In genomic region chr1:107529511-107530149, GRCh38 we compare ENCODE assay signal across 8 cellular contexts.
DNase-seq lines count a peak whose midpoint lies in the region; ATAC-seq and TF ChIP-seq lines count a peak whose summit lies in the region.

No MANE protein-coding gene starts in this region.

- H3K27ac ChIP-seq in MM.1S (ENCODE audit: low read length): no peak overlapping the region
- no peak overlapping the region for H3K27ac ChIP-seq in SJCRH30

- no peaks in the 10 kb centered on the region for H3K9me2 ChIP-seq in MM.1S (replicated peaks; ENCODE audit: insufficient read depth, low read length)

- no peak overlapping the region for H3K9ac ChIP-seq in MM.1S (ENCODE audit: low read length)

- no peak overlapping the region for H3K4me2 ChIP-seq in MM.1S (ENCODE audit: low read depth, low read length)

- TF ChIP-seq POLR2A in erythroblast (IDR thresholded peaks at IDR 0.05; ENCODE audit: low read length): no peak

- H3F3A ChIP-seq in MM.1S (ENCODE audit: insufficient read depth, low read length): no peaks in the 10 kb centered on the region

- H4K20me1 ChIP-seq in MM.1S (ENCODE audit: insufficient read depth, low read length): no peaks in the 10 kb centered on the region

- H3K4me1 ChIP-seq in MM.1S (ENCODE audit: low read length) (peaks cover 8% of the 10 kb centered on the region; the same call in 1 of the 2 replicates), SJCRH30 (no peaks in the 10 kb centered on the region)

- ATAC-seq in GM18499 (IDR thresholded peaks at IDR 0.05; ENCODE audit: insufficient read depth, unreplicated experiment): peak; percentile 98
- peak; percentile 93 for ATAC-seq in HG02623 (IDR thresholded peaks at IDR 0.05; ENCODE audit: unreplicated experiment)

- H3K4me1 Mint-ChIP-seq in neural crest cell: peaks cover 10% of the 10 kb centered on the region

- POLR2A ChIA-PET in BJ (lab: Charles Lee): no interaction called here

- no peaks in the 10 kb centered on the region for H3K79me2 ChIP-seq in MM.1S (ENCODE audit: low read length)

- H3K4me3 Mint-ChIP-seq in neural crest cell: no peak overlapping the region

- H3K4me3 ChIP-seq in BJ (ENCODE audit: low read depth, low read length): no peak overlapping the region
- no peak overlapping the region for H3K4me3 ChIP-seq in MM.1S (ENCODE audit: low read length)
- H3K4me3 ChIP-seq in SJCRH30: no peak overlapping the region

- H3K27ac Mint-ChIP-seq in neural crest cell (ENCODE audit: unreplicated experiment): no peak overlapping the region

- DNase-seq in BJ (ENCODE audit: low read depth) (no peak), MM.1S (peak; percentile 55), SJCRH30 (peak; percentile 22 to 70), erythroblast (lab: John Stamatoyannopoulos, UW) (peak; percentile 27 to 41), neural crest cell (ENCODE audit: low read depth, low spot score) (peak; percentile 2)
- DNase-seq in activated CD8-positive, alpha-beta memory T cell treated with anti-CD3 and anti-CD28 coated beads, Interleukin-2, amount 50 U/mL, for 4 hours: no peak

- H3K36me3 ChIP-seq in BJ (ENCODE audit: control insufficient read depth, insufficient read depth, low read length): no peaks in the 10 kb centered on the region
- no peaks in the 10 kb centered on the region for H3K36me3 ChIP-seq in MM.1S (replicated peaks; ENCODE audit: insufficient read depth, low read length)
- no peaks in the 10 kb centered on the region for H3K36me3 ChIP-seq in SJCRH30

- TF ChIP-seq CTCF in BJ (IDR thresholded peaks at IDR 0.05; ENCODE audit: insufficient read depth, low read depth, low read length): peak; percentile 81
- TF ChIP-seq CTCF in MM.1S (IDR thresholded peaks at IDR 0.05; ENCODE audit: low read length): peak; percentile 67
- TF ChIP-seq CTCF in neural crest cell (conservative IDR thresholded peaks at IDR 0.05): peak; percentile 86

- no peak overlapping the region for H2AFZ ChIP-seq in MM.1S (ENCODE audit: low read length)

- no peaks in the 10 kb centered on the region for H3K36me3 Mint-ChIP-seq in neural crest cell (ENCODE audit: low read depth)

- H3K27me3 ChIP-seq in BJ (ENCODE audit: control insufficient read depth, insufficient read depth, low read length) (no peaks in the 10 kb centered on the region), MM.1S (replicated peaks; ENCODE audit: insufficient read depth, low read length) (no peaks in the 10 kb centered on the region), SJCRH30 (no peaks in the 10 kb centered on the region)

- no peaks in the 10 kb centered on the region for H3K9me3 Mint-ChIP-seq in neural crest cell

- CTCF ChIA-PET in BJ (lab: Yijun Ruan, JAX): interaction anchor here (0.6 to 6.3 kb wide), 19 partner anchors 8 to 473 kb away, joined by 3 to 57 read pairs (median 3); partner anchors contain the start of gene PRMT6

- no peaks in the 10 kb centered on the region for H3K9me3 ChIP-seq in MM.1S (replicated peaks; ENCODE audit: insufficient read depth, low read length)
- H3K9me3 ChIP-seq in SJCRH30 (replicated peaks): no peaks in the 10 kb centered on the region

- no peaks in the 10 kb centered on the region for H3K27me3 Mint-ChIP-seq in neural crest cell (ENCODE audit: low read depth)

Comparison
In these comparisons a context has a peak if more than half of its experiments do, and no peak if none do; other contexts are left out.
1. DNase-seq: peak in MM.1S (single experiment), SJCRH30 (2 of 2), erythroblast (2 of 2) and neural crest cell (single experiment); none in BJ (single experiment) and activated CD8-positive, alpha-beta memory T cell treated with anti-CD3 and anti-CD28 coated beads, Interleukin-2, amount 50 U/mL, for 4 hours (single experiment).
2. Peak in every context shown above with its lines, with median percentiles within 50 percentile points of each other: CTCF ChIP-seq.